34 cellular contexts compared by ENCODE assay signal in the genomic region with DNA sequence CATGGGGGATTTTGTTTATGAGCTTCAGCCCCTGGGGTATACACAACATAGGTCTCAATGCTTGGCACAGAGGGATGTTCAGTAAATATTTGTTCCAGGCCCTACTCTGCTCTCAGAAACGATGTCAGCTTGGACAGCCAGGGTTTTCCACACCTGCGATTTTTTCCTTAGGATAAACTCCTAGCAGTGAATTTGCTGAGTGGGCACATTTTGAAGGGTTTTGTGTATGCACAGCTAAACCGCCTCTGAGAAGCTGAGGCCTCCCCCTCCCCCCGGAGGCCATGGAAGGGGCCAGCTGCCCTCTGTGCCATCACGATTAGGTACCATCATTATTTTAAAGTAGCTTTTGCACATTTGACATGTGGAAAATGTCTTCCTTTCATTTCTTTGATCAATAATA.
"Had no signal": no experiment of that assay in that cellular context is flagged by ENCODE, and none has a peak within 500 bp of the region (broad histone marks: within the 10 kb centered on the region; RNA-seq: fewer than 3 reads in every experiment).

No MANE protein-coding gene starts in this region.

- H3K4me1 ChIP-seq: adrenal gland, body of pancreas, breast epithelium had no signal

- DNase-seq: activated B cell treated with CpG ODN at 0.5 μM for 24 hours; activated CD4-positive, alpha-beta memory T cell treated with anti-CD3 and anti-CD28 coated beads for 36 hours; activated CD4-positive, alpha-beta T cell treated with anti-CD3 and anti-CD28 coated beads for 4 hours; activated CD4-positive, alpha-beta T cell treated with anti-CD3 and anti-CD28 coated beads, Interleukin-2, amount 10 ng/mL, durations not matched to agents 24 days and 14 days; activated CD4-positive, alpha-beta T cell treated with anti-CD3 and anti-CD28 coated beads, Interleukin-2, amount 50 U/mL, for 1 hour; activated CD4-positive, alpha-beta T cell treated with anti-CD3 and anti-CD28 coated beads, Interleukin-2, amount 50 U/mL, for 4 hours; activated CD4-positive, CD25-positive, alpha-beta regulatory T cell treated with anti-CD3 and anti-CD28 coated beads, Interleukin-2, amount 50 U/mL, for 72 hours; activated CD8-positive, alpha-beta memory T cell treated with anti-CD3 and anti-CD28 coated beads, Interleukin-2, amount 50 U/mL, for 4 hours; activated CD8-positive, alpha-beta T cell treated with anti-CD3 and anti-CD28 coated beads for 36 hours; activated effector memory CD4-positive, alpha-beta T cell treated with anti-CD3 and anti-CD28 coated beads, Interleukin-2, amount 50 U/mL, for 16 hours; activated gamma-delta T cell treated with Interleukin-2 at 50 U/mL for 16 hours; activated naive CD4-positive, alpha-beta T cell; activated naive CD4-positive, alpha-beta T cell treated with anti-CD3 and anti-CD28 coated beads for 36 hours; activated naive CD4-positive, alpha-beta T cell treated with anti-CD3 and anti-CD28 coated beads, Interleukin-2, amount 50 U/mL, for 16 hours; activated naive CD8-positive, alpha-beta T cell treated with anti-CD3 and anti-CD28 coated beads for 36 hours; activated T-cell treated with anti-CD3 and anti-CD28 coated beads for 4 hours; activated T-cell treated with anti-CD3 and anti-CD28 coated beads, Interleukin-2, amount 50 U/mL, for 1 hour; activated T-cell treated with anti-CD3 and anti-CD28 coated beads, Interleukin-2, amount 50 U/mL, for 4 hours; activated T-cell treated with anti-CD3 and anti-CD28 coated beads, Interleukin-2, amount 50 U/mL, for 72 hours; adrenal gland; amniotic stem cell; aorta; body of pancreas; brain microvascular endothelial cell; central memory CD4-positive, alpha-beta T cell; T-helper 2 cell; T-helper 9 cell had no signal

- FAIRE-seq: astrocyte, colon, TTC549 had no signal

- H3K36me3 ChIP-seq: adrenal gland, brain microvascular endothelial cell, breast epithelium had no signal

- H3K9me3 ChIP-seq: adrenal gland, body of pancreas, breast epithelium had no signal

- H3K4me3 ChIP-seq: adrenal gland, body of pancreas, breast epithelium had no signal

- ATAC-seq: activated CD8-positive, alpha-beta T cell treated with anti-CD3 and anti-CD28 coated beads for 36 hours; activated naive CD4-positive, alpha-beta T cell treated with anti-CD3 and anti-CD28 coated beads, Interleukin-2, amount 50 U/mL, for 72 hours; activated T-cell treated with anti-CD3 and anti-CD28 coated beads, Interleukin-2, amount 50 U/mL, for 4 hours; activated T-cell treated with anti-CD3 and anti-CD28 coated beads, Interleukin-2, amount 50 U/mL, for 72 hours; activated T-helper 17 cell treated with anti-CD3 and anti-CD28 coated beads, Interleukin-2, amount 50 U/mL, for 72 hours; body of pancreas had no signal

- H3K27ac ChIP-seq: adrenal gland, body of pancreas, brain microvascular endothelial cell, breast epithelium, VCaP had no signal

- H3K27me3 ChIP-seq: adrenal gland, body of pancreas, brain microvascular endothelial cell had no signal
